ENCODE assay signal across 1 cellular context in the genomic region with DNA sequence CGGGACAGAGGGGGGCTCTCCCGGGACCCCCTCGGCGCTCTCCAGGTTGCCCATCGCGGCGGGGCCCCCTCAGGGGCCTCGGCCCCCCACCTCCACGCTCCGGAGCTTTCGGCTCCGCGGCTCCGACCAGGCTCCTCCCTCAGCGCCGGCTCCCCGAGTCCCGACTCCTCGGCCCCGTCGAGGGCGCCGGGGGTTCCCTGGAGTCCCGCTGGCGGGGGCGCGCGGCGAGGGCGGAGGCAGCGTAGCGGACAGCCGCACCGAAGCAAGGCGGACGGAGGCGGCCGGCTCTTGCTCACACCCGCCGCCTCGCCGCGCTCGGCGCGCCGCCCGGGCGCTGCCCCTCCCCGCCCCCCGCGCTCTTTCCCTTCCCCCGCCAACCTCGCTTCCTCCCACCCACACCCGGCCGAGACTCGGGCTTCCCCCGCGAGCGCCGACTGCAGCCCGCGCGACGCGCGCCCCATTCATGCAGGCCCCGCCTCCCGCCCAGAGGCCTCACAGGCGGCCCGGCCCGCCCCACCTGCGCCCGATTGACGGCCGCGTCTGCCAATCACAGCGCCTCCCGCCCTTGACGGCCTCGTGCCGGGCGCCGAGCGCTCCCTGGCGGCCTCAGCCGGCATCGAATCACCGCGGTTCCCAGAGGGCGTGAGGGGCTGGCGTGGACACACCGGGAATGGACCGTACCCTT.
TF ChIP-seq lines count a peak whose summit lies in the region.

FMNL3 (minus strand) TSS at position 279 of the 685 bp plus-strand sequence; CDS start at position 54, 225 bp downstream.

TF ChIP-seq in K562, 482 proteins besides CTCF, POLR2A, EP300 and RAD21 (continued from another document):
- TF ChIP-seq, protein P1, sequence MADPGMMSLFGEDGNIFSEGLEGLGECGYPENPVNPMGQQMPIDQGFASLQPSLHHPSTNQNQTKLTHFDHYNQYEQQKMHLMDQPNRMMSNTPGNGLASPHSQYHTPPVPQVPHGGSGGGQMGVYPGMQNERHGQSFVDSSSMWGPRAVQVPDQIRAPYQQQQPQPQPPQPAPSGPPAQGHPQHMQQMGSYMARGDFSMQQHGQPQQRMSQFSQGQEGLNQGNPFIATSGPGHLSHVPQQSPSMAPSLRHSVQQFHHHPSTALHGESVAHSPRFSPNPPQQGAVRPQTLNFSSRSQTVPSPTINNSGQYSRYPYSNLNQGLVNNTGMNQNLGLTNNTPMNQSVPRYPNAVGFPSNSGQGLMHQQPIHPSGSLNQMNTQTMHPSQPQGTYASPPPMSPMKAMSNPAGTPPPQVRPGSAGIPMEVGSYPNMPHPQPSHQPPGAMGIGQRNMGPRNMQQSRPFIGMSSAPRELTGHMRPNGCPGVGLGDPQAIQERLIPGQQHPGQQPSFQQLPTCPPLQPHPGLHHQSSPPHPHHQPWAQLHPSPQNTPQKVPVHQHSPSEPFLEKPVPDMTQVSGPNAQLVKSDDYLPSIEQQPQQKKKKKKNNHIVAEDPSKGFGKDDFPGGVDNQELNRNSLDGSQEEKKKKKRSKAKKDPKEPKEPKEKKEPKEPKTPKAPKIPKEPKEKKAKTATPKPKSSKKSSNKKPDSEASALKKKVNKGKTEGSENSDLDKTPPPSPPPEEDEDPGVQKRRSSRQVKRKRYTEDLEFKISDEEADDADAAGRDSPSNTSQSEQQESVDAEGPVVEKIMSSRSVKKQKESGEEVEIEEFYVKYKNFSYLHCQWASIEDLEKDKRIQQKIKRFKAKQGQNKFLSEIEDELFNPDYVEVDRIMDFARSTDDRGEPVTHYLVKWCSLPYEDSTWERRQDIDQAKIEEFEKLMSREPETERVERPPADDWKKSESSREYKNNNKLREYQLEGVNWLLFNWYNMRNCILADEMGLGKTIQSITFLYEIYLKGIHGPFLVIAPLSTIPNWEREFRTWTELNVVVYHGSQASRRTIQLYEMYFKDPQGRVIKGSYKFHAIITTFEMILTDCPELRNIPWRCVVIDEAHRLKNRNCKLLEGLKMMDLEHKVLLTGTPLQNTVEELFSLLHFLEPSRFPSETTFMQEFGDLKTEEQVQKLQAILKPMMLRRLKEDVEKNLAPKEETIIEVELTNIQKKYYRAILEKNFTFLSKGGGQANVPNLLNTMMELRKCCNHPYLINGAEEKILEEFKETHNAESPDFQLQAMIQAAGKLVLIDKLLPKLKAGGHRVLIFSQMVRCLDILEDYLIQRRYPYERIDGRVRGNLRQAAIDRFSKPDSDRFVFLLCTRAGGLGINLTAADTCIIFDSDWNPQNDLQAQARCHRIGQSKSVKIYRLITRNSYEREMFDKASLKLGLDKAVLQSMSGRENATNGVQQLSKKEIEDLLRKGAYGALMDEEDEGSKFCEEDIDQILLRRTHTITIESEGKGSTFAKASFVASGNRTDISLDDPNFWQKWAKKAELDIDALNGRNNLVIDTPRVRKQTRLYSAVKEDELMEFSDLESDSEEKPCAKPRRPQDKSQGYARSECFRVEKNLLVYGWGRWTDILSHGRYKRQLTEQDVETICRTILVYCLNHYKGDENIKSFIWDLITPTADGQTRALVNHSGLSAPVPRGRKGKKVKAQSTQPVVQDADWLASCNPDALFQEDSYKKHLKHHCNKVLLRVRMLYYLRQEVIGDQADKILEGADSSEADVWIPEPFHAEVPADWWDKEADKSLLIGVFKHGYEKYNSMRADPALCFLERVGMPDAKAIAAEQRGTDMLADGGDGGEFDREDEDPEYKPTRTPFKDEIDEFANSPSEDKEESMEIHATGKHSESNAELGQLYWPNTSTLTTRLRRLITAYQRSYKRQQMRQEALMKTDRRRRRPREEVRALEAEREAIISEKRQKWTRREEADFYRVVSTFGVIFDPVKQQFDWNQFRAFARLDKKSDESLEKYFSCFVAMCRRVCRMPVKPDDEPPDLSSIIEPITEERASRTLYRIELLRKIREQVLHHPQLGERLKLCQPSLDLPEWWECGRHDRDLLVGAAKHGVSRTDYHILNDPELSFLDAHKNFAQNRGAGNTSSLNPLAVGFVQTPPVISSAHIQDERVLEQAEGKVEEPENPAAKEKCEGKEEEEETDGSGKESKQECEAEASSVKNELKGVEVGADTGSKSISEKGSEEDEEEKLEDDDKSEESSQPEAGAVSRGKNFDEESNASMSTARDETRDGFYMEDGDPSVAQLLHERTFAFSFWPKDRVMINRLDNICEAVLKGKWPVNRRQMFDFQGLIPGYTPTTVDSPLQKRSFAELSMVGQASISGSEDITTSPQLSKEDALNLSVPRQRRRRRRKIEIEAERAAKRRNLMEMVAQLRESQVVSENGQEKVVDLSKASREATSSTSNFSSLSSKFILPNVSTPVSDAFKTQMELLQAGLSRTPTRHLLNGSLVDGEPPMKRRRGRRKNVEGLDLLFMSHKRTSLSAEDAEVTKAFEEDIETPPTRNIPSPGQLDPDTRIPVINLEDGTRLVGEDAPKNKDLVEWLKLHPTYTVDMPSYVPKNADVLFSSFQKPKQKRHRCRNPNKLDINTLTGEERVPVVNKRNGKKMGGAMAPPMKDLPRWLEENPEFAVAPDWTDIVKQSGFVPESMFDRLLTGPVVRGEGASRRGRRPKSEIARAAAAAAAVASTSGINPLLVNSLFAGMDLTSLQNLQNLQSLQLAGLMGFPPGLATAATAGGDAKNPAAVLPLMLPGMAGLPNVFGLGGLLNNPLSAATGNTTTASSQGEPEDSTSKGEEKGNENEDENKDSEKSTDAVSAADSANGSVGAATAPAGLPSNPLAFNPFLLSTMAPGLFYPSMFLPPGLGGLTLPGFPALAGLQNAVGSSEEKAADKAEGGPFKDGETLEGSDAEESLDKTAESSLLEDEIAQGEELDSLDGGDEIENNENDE (IDR thresholded peaks at IDR 0.05; ENCODE audit: low read depth, low read length) = no peak
- no peak for TF ChIP-seq STAT5B (CRISPR knock-in tag; IDR thresholded peaks at IDR 0.05)
- TF ChIP-seq KDM4B (IDR thresholded peaks at IDR 0.05; ENCODE audit: borderline replicate concordance in 2 of 2, low read depth in 1 of 2) = no peak
- TF ChIP-seq ZNF197 (CRISPR knock-in tag; IDR thresholded peaks at IDR 0.05; ENCODE audit: low read depth) = no peak
- no peak for TF ChIP-seq ZNF174 (CRISPR knock-in tag; IDR thresholded peaks at IDR 0.05)
- TF ChIP-seq HLTF (IDR thresholded peaks at IDR 0.05) = no peak
- TF ChIP-seq SMAD3 (CRISPR knock-in tag; conservative IDR thresholded peaks at IDR 0.05) = no peak
- TF ChIP-seq, protein P2, sequence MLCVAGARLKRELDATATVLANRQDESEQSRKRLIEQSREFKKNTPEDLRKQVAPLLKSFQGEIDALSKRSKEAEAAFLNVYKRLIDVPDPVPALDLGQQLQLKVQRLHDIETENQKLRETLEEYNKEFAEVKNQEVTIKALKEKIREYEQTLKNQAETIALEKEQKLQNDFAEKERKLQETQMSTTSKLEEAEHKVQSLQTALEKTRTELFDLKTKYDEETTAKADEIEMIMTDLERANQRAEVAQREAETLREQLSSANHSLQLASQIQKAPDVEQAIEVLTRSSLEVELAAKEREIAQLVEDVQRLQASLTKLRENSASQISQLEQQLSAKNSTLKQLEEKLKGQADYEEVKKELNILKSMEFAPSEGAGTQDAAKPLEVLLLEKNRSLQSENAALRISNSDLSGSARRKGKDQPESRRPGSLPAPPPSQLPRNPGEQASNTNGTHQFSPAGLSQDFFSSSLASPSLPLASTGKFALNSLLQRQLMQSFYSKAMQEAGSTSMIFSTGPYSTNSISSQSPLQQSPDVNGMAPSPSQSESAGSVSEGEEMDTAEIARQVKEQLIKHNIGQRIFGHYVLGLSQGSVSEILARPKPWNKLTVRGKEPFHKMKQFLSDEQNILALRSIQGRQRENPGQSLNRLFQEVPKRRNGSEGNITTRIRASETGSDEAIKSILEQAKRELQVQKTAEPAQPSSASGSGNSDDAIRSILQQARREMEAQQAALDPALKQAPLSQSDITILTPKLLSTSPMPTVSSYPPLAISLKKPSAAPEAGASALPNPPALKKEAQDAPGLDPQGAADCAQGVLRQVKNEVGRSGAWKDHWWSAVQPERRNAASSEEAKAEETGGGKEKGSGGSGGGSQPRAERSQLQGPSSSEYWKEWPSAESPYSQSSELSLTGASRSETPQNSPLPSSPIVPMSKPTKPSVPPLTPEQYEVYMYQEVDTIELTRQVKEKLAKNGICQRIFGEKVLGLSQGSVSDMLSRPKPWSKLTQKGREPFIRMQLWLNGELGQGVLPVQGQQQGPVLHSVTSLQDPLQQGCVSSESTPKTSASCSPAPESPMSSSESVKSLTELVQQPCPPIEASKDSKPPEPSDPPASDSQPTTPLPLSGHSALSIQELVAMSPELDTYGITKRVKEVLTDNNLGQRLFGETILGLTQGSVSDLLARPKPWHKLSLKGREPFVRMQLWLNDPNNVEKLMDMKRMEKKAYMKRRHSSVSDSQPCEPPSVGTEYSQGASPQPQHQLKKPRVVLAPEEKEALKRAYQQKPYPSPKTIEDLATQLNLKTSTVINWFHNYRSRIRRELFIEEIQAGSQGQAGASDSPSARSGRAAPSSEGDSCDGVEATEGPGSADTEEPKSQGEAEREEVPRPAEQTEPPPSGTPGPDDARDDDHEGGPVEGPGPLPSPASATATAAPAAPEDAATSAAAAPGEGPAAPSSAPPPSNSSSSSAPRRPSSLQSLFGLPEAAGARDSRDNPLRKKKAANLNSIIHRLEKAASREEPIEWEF (CRISPR knock-in tag; IDR thresholded peaks at IDR 0.05) = no peak
- no peak for TF ChIP-seq ZNF41 (CRISPR knock-in tag; conservative IDR thresholded peaks at IDR 0.05)
- TF ChIP-seq CHAMP1 (IDR thresholded peaks at IDR 0.05) = no peak
